Comparison of ENCODE assay signal across 8 cellular contexts in genomic region chr9:14400658-14400995, GRCh38.
A peak's percentile ranks its signal among the peaks of the same experiment; 100 is the strongest.
DNase-seq lines count a peak whose midpoint lies in the region; ATAC-seq, FAIRE-seq and TF ChIP-seq lines count a peak whose summit lies in the region.

No MANE protein-coding gene starts in this region.

- H3K27ac Mint-ChIP-seq in Calu3 (ENCODE audit: unreplicated experiment), result no peak overlapping the region
- H3K27ac Mint-ChIP-seq in T-helper 2 cell treated with Interferon-gamma antibody and Interleukin-4, amounts not matched to agents 5 μg/mL and 100 μg/mL, for 36 hours, result no peak overlapping the region

- CTCF ChIA-PET in Calu3 (lab: Charles Lee) (interaction anchor here (1.0 kb wide), 1 partner anchor 124 kb away, joined by 3 read pairs; no protein-coding TSS in a partner anchor), K562 (lab: Yijun Ruan, JAX; ENCODE audit: low intra/inter-chr PET ratio) (interaction anchor here (0.6 to 0.7 kb wide), 2 partner anchors 332 to 1191 kb away, joined by 3 read pairs; no protein-coding TSS in a partner anchor)

- ATAC-seq in K562 (peak; percentile 78), GM18873 (IDR thresholded peaks at IDR 0.05; ENCODE audit: low FRiP score, unreplicated experiment) (no peak)

- WGBS in K562 (ENCODE audit: insufficient coverage, low coverage, missing lambda C conversion rate), result 24% methylated on average over 6 of the region's 6 CpGs
- WGBS in suprapubic skin, result 53% methylated on average over 6 of the region's 6 CpGs

- no peaks in the 10 kb centered on the region for H3K27me3 Mint-ChIP-seq in Calu3 (ENCODE audit: unreplicated experiment)
- no peaks in the 10 kb centered on the region for H3K27me3 Mint-ChIP-seq in T-helper 2 cell treated with Interferon-gamma antibody and Interleukin-4, amounts not matched to agents 5 μg/mL and 100 μg/mL, for 36 hours (ENCODE audit: low read depth)

- no peaks in the 10 kb centered on the region for H4K20me1 ChIP-seq in K562 (replicated peaks; ENCODE audit: control insufficient read depth, insufficient read depth, low read length)

- H3K4me1 ChIP-seq in K562 (replicated peaks in 1 of 2; ENCODE audit: control insufficient read depth in 2 of 2, insufficient read depth in 2 of 2, low read length in 2 of 2), result peaks cover 3% of the 10 kb centered on the region in 2 experiments; a peak in 3 of 5 replicates
- peaks cover 11% of the 10 kb centered on the region for H3K4me1 ChIP-seq in suprapubic skin

- H3K4me3 Mint-ChIP-seq in Calu3 (ENCODE audit: low read depth, unreplicated experiment), result no peak overlapping the region
- H3K4me3 Mint-ChIP-seq in T-helper 2 cell treated with Interferon-gamma antibody and Interleukin-4, amounts not matched to agents 5 μg/mL and 100 μg/mL, for 36 hours, result no peak overlapping the region

- no peaks in the 10 kb centered on the region for H3K27me3 ChIP-seq in K562 (ENCODE audit: control insufficient read depth in 2 of 2, insufficient read depth in 2 of 2, low read length in 2 of 2)
- H3K27me3 ChIP-seq in suprapubic skin, result no peaks in the 10 kb centered on the region

- TF ChIP-seq CTCF in Calu3 (IDR thresholded peaks at IDR 0.05; ENCODE audit: unreplicated experiment) (no peak), K562 (IDR thresholded peaks at IDR 0.05 in 2 of 3, conservative IDR thresholded peaks at IDR 0.05 in 1 of 3; ENCODE audit: insufficient read depth in 2 of 3, low read depth in 1 of 3, low read length in 3 of 3) (peak; percentile 38 to 60 (median 50)), suprapubic skin (IDR thresholded peaks at IDR 0.05) (peak; percentile 7 to 27)

- DNase-seq in Calu3, result peak; percentile 24
- peak; percentile 21 for DNase-seq in NCI-H2029 treated with DMSO at 0.1 percent for 48 hours (lab: John Stamatoyannopoulos, UW)
- peak; percentile 7 to 60 (median 28) for DNase-seq in K562 (ENCODE audit: extremely low read depth in 1 of 4, low spot score in 3 of 4)
- DNase-seq in iPS-NIHi7 (ENCODE audit: extremely low spot score), result peak; percentile 80
- peak; percentile 72 to 79 for DNase-seq in suprapubic skin (ENCODE audit: low spot score in 2 of 2)
- DNase-seq in SIG-M5 (lab: John Stamatoyannopoulos, UW), result no peak
- DNase-seq in T-helper 2 cell treated with Interferon-gamma antibody and Interleukin-4, amounts not matched to agents 5 μg/mL and 100 μg/mL, for 36 hours (ENCODE audit: low spot score), result no peak

- BruUV-seq in Calu3 (replicated peaks; lab: Mats Ljungman, UMichigan) (no TSS peak), K562 (replicated peaks; lab: Mats Ljungman, UMichigan) (no TSS peak)

- TF ChIP-seq EP300 in K562 (IDR thresholded peaks at IDR 0.05; ENCODE audit: low read length), result no peak
- no peak for TF ChIP-seq EP300 in suprapubic skin (IDR thresholded peaks at IDR 0.05)

- no peaks in the 10 kb centered on the region for H3K36me3 Mint-ChIP-seq in Calu3 (ENCODE audit: insufficient read depth, unreplicated experiment)
- H3K36me3 Mint-ChIP-seq in T-helper 2 cell treated with Interferon-gamma antibody and Interleukin-4, amounts not matched to agents 5 μg/mL and 100 μg/mL, for 36 hours (ENCODE audit: low read depth), result no peaks in the 10 kb centered on the region

- H3K36me3 ChIP-seq in K562 (ENCODE audit: control insufficient read depth, insufficient read depth, low read length) (no peaks in the 10 kb centered on the region), suprapubic skin (no peaks in the 10 kb centered on the region)

- peak; percentile 46 to 78 for TF ChIP-seq RAD21 in K562 (CRISPR knock-in tag; conservative IDR thresholded peaks at IDR 0.05 in 1 of 2, IDR thresholded peaks at IDR 0.05 in 1 of 2)

- FAIRE-seq in K562 (lab: Jason Lieb, UNC), result peak; percentile 80

- TF ChIP-seq POLR2A in K562 (conservative IDR thresholded peaks at IDR 0.05) (no peak), suprapubic skin (IDR thresholded peaks at IDR 0.05) (no peak)

- no peaks in the 10 kb centered on the region for H3K9me3 Mint-ChIP-seq in Calu3 (ENCODE audit: low read depth, unreplicated experiment)
- H3K9me3 Mint-ChIP-seq in T-helper 2 cell treated with Interferon-gamma antibody and Interleukin-4, amounts not matched to agents 5 μg/mL and 100 μg/mL, for 36 hours, result no peaks in the 10 kb centered on the region

- intact Hi-C loops in Calu3 (cut with micrococcal nuclease; ENCODE audit: unreplicated experiment), result loop anchor here (2.0 to 10.0 kb wide), 2 partner anchors 974 to 1046 kb away; no protein-coding TSS in a partner anchor
- intact Hi-C loops in K562 (cut with micrococcal nuclease), result loop anchor here (5.0 kb wide), 1 partner anchor 328 kb away; no protein-coding TSS in a partner anchor

- no peak overlapping the region for H3K9ac ChIP-seq in K562 (ENCODE audit: insufficient read depth in 1 of 2, low read depth in 2 of 2, low read length in 2 of 2)

- H3K27ac ChIP-seq in K562 (ENCODE audit: extremely low read depth, low read depth, low read length) (no peak overlapping the region), suprapubic skin (no peak overlapping the region)

- POLR2A ChIA-PET in K562 (lab: Yijun Ruan, JAX), result no interaction called here

- in situ Hi-C loops in K562 (cut with MboI), result no loop called here

- no peaks in the 10 kb centered on the region for H3K9me1 ChIP-seq in K562 (ENCODE audit: control insufficient read depth, insufficient read depth, low read length)

- H3K4me3 ChIP-seq in K562, result no peak overlapping the region
- H3K4me3 ChIP-seq in suprapubic skin, result no peak overlapping the region

- no peaks in the 10 kb centered on the region for H3K4me1 Mint-ChIP-seq in Calu3 (ENCODE audit: low read depth, unreplicated experiment)
- H3K4me1 Mint-ChIP-seq in T-helper 2 cell treated with Interferon-gamma antibody and Interleukin-4, amounts not matched to agents 5 μg/mL and 100 μg/mL, for 36 hours (ENCODE audit: low read depth), result no peaks in the 10 kb centered on the region

- no peaks in the 10 kb centered on the region for H3K9me3 ChIP-seq in K562 (replicated peaks; ENCODE audit: control insufficient read depth, insufficient read depth, low read depth, low read length)
- H3K9me3 ChIP-seq in suprapubic skin, result no peaks in the 10 kb centered on the region

- no peak overlapping the region for H3K4me2 ChIP-seq in K562 (ENCODE audit: insufficient read depth, low read length)

- H3K79me2 ChIP-seq in K562 (ENCODE audit: control insufficient read depth, insufficient read depth, low read length), result no peaks in the 10 kb centered on the region

- H2AFZ ChIP-seq in K562 (ENCODE audit: low read depth, low read length), result no peak overlapping the region

TF ChIP-seq in K562, 482 proteins besides CTCF, POLR2A, EP300 and RAD21 (continues in another document):
- TF ChIP-seq SREBF1 (IDR thresholded peaks at IDR 0.05; ENCODE audit: borderline replicate concordance, low read depth, low read length), result peak; percentile 68; the same call in 1 of the 2 replicates
- TF ChIP-seq NR3C1 (CRISPR knock-in tag; IDR thresholded peaks at IDR 0.05), result no peak
- peak in 1 of 2 experiments; percentile 43; a peak in 1 of 4 replicates for TF ChIP-seq RCOR1 (IDR thresholded peaks at IDR 0.05; ENCODE audit: borderline replicate concordance in 1 of 2, low read depth in 2 of 2, low read length in 2 of 2)
- no peak for TF ChIP-seq ZNF24 (IDR thresholded peaks at IDR 0.05)
- peak; percentile 54; the same call in 1 of the 2 replicates for TF ChIP-seq CEBPG (CRISPR knock-in tag; IDR thresholded peaks at IDR 0.05)
- TF ChIP-seq CEBPG (tag; conservative IDR thresholded peaks at IDR 0.05 in 1 of 2, IDR thresholded peaks at IDR 0.05 in 1 of 2), result peak; percentile 12 to 78; a peak in 2 of 4 replicates
- 0 out of 2 replicates have a peak, but pooled peaks have one; percentile 20 for TF ChIP-seq SOX6 (IDR thresholded peaks at IDR 0.05)
- TF ChIP-seq GTF2F1 (IDR thresholded peaks at IDR 0.05; ENCODE audit: low read depth, low read length), result no peak
- TF ChIP-seq, protein P1, sequence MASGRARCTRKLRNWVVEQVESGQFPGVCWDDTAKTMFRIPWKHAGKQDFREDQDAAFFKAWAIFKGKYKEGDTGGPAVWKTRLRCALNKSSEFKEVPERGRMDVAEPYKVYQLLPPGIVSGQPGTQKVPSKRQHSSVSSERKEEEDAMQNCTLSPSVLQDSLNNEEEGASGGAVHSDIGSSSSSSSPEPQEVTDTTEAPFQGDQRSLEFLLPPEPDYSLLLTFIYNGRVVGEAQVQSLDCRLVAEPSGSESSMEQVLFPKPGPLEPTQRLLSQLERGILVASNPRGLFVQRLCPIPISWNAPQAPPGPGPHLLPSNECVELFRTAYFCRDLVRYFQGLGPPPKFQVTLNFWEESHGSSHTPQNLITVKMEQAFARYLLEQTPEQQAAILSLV (tag; IDR thresholded peaks at IDR 0.05), result 0 out of 2 replicates have a peak, but pooled peaks have one; percentile 14
- peak; percentile 81 for TF ChIP-seq CEBPB (tag; IDR thresholded peaks at IDR 0.05)
- no peak for TF ChIP-seq NRF1 (conservative IDR thresholded peaks at IDR 0.05 in 1 of 2, IDR thresholded peaks at IDR 0.05 in 1 of 2)
- TF ChIP-seq ZNF212 (CRISPR knock-in tag; IDR thresholded peaks at IDR 0.05), result no peak
- peak; percentile 87 for TF ChIP-seq ATF3 (IDR thresholded peaks at IDR 0.05)
- TF ChIP-seq ATF3 (CRISPR knock-in tag; conservative IDR thresholded peaks at IDR 0.05), result no peak
- no peak for TF ChIP-seq CBX2 (IDR thresholded peaks at IDR 0.05; ENCODE audit: insufficient read depth, low read length, poor library complexity, severe bottlenecking)
- no peak for TF ChIP-seq MYC (IDR thresholded peaks at IDR 0.05; ENCODE audit: low read depth, low read length)
- no peak for TF ChIP-seq MYC (CRISPR knock-in tag; IDR thresholded peaks at IDR 0.05; ENCODE audit: borderline replicate concordance, low read depth)

Comparison
In these comparisons a context has a peak if more than half of its experiments do, and no peak if none do; other contexts are left out.
1. DNase-seq: peak in Calu3 (single experiment), NCI-H2029 treated with DMSO at 0.1 percent for 48 hours (single experiment), K562 (4 of 4), iPS-NIHi7 (single experiment) and suprapubic skin (2 of 2); none in SIG-M5 (single experiment) and T-helper 2 cell treated with Interferon-gamma antibody and Interleukin-4, amounts not matched to agents 5 μg/mL and 100 μg/mL, for 36 hours (single experiment).